15 cellular contexts compared by ENCODE assay signal in genomic region chr10:113469796-113470195, GRCh38.
DNase-seq lines count a peak whose midpoint lies in the region; ATAC-seq and TF ChIP-seq lines count a peak whose summit lies in the region.
"Had no signal": no experiment of that assay in that cellular context is flagged by ENCODE, and none has a peak within 500 bp of the region (broad histone marks: within the 10 kb centered on the region; RNA-seq: fewer than 3 reads in every experiment).

No MANE protein-coding gene starts in this region.

- intact Hi-C loops in esophagus muscularis mucosa (cut with DNase I) = no loop called here
- intact Hi-C loops in CD14-positive monocyte (cut with micrococcal nuclease) = no loop called here

- H3K27me3 Mint-ChIP-seq in CD14-positive monocyte (ENCODE audit: low read depth in 3 of 3) = peaks cover 2 to 8% (median 3%) of the 10 kb centered on the region in 3 donors
- H3K27me3 Mint-ChIP-seq: CD4-positive, CD25-positive, alpha-beta regulatory T cell had no signal

- H3K27ac Mint-ChIP-seq in CD14-positive monocyte = no peak overlapping the region
- H3K27ac Mint-ChIP-seq: CD4-positive, CD25-positive, alpha-beta regulatory T cell; CD8-positive, alpha-beta T cell had no signal

- peak; percentile 63 for DNase-seq in AG10803 (ENCODE audit: low read depth)
- peak; percentile 30 for DNase-seq in GM03348 (ENCODE audit: low spot score)
- DNase-seq in esophagus muscularis mucosa (ENCODE audit: extremely low spot score) = peak; percentile 14
- DNase-seq in CD14-positive monocyte (ENCODE audit: low spot score) = no peak
- DNase-seq in Kasumi-1 (lab: John Stamatoyannopoulos, UW) = no peak
- DNase-seq: C1 segment of cervical spinal cord; CD4-positive, CD25-positive, alpha-beta regulatory T cell; CD8-positive, alpha-beta T cell; DMS 273 treated with DMSO at 0.1 percent for 48 hours; DMS79; EL; GDM1; H7; HCEC 1CT had no signal

- no peaks in the 10 kb centered on the region for H3K4me1 Mint-ChIP-seq in CD14-positive monocyte
- H3K4me1 Mint-ChIP-seq: CD4-positive, CD25-positive, alpha-beta regulatory T cell had no signal

- ATAC-seq in HG02588 (IDR thresholded peaks at IDR 0.05; ENCODE audit: unreplicated experiment) = no peak
- ATAC-seq: CD8-positive, alpha-beta T cell had no signal

- peaks cover 3 to 14% (median 12%) of the 10 kb centered on the region in 4 donors for H3K4me1 ChIP-seq in esophagus muscularis mucosa

- H3K9me3 Mint-ChIP-seq in CD14-positive monocyte = peaks cover 0 to 5% (median 0%) of the 10 kb centered on the region in 7 donors
- H3K9me3 Mint-ChIP-seq: CD8-positive, alpha-beta T cell had no signal

- H3K4me3 ChIP-seq in AG10803 (ENCODE audit: low read length) (no peak overlapping the region), esophagus muscularis mucosa (no peak overlapping the region)

- TF ChIP-seq EP300 in esophagus muscularis mucosa (IDR thresholded peaks at IDR 0.05) = no peak

- no peak for TF ChIP-seq CTCF in AG10803 (conservative IDR thresholded peaks at IDR 0.05; ENCODE audit: low read length)
- TF ChIP-seq CTCF in esophagus muscularis mucosa (IDR thresholded peaks at IDR 0.05) = no peak
- TF ChIP-seq CTCF in CD14-positive monocyte (IDR thresholded peaks at IDR 0.05) = no peak

- no peaks in the 10 kb centered on the region for H3K36me3 ChIP-seq in esophagus muscularis mucosa

- H3K27me3 ChIP-seq in esophagus muscularis mucosa = no peaks in the 10 kb centered on the region

- no peak for TF ChIP-seq POLR2A in esophagus muscularis mucosa (IDR thresholded peaks at IDR 0.05; ENCODE audit: low read depth)

- WGBS in esophagus muscularis mucosa = 92% methylated on average over 3 of the region's 3 CpGs

- no peaks in the 10 kb centered on the region for H3K9me3 ChIP-seq in esophagus muscularis mucosa

- H3K36me3 Mint-ChIP-seq in CD14-positive monocyte = no peaks in the 10 kb centered on the region
- H3K36me3 Mint-ChIP-seq: CD4-positive, CD25-positive, alpha-beta regulatory T cell; CD8-positive, alpha-beta T cell had no signal

- no peak overlapping the region for H3K4me3 Mint-ChIP-seq in CD14-positive monocyte
- H3K4me3 Mint-ChIP-seq: CD4-positive, CD25-positive, alpha-beta regulatory T cell; CD8-positive, alpha-beta T cell had no signal

- H3K27ac ChIP-seq in esophagus muscularis mucosa (replicated peaks in 1 of 4) = no peak overlapping the region

Comparison
In these comparisons a context has a peak if more than half of its experiments do, and no peak if none do; other contexts are left out.
1. DNase-seq: peak in AG10803 (single experiment), GM03348 (single experiment) and esophagus muscularis mucosa (single experiment); none in CD14-positive monocyte (single experiment) and Kasumi-1 (0 of 2).